Comparison of ENCODE assay signal across 1 cellular context in the genomic region with DNA sequence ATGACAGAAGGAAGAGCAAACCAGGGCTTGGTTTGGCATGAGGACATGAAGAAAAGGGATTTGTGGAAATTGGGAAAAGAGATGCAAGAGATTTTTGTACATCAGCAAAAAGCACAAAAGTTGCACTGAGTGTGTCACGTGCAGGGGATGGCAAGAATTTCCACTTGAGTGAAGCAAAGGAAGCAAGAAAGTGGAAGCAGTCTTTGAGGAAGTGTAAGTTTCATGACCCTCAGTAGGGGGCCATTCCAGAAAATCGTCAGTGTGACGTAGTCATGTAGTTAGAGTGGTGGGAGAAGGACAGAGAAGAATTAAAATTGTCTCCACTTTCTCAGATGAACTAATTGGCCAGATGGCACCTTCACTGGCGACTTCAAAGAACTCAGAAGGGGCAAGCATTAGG.
TF ChIP-seq lines count a peak whose summit lies in the region.

No MANE protein-coding gene starts in this region.

TF ChIP-seq in K562, 482 proteins besides CTCF, POLR2A, EP300 and RAD21 (continued from another document):
- TF ChIP-seq, protein P1, sequence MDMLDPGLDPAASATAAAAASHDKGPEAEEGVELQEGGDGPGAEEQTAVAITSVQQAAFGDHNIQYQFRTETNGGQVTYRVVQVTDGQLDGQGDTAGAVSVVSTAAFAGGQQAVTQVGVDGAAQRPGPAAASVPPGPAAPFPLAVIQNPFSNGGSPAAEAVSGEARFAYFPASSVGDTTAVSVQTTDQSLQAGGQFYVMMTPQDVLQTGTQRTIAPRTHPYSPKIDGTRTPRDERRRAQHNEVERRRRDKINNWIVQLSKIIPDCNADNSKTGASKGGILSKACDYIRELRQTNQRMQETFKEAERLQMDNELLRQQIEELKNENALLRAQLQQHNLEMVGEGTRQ (CRISPR knock-in tag; IDR thresholded peaks at IDR 0.05) = peak; percentile 36; the same call in 1 of the 2 replicates
- TF ChIP-seq NCOR1 (IDR thresholded peaks at IDR 0.05) (no peak), KDM2B (CRISPR knock-in tag; IDR thresholded peaks at IDR 0.05) (no peak), SPI1 (IDR thresholded peaks at IDR 0.05; ENCODE audit: borderline replicate concordance, low read depth, low read length) (peak; percentile 71), CREM (IDR thresholded peaks at IDR 0.05; ENCODE audit: low read depth) (peak; percentile 41; the same call in 1 of the 2 replicates), SP2 (IDR thresholded peaks at IDR 0.05; ENCODE audit: extremely low read depth, low read depth, low read length, poor library complexity, severe bottlenecking) (no peak), KLF13 (tag; IDR thresholded peaks at IDR 0.05; ENCODE audit: borderline replicate concordance, low read depth) (no peak), SMARCC2 (IDR thresholded peaks at IDR 0.05; ENCODE audit: low read depth) (no peak), NFIX (CRISPR knock-in tag; IDR thresholded peaks at IDR 0.05; ENCODE audit: low read depth) (no peak)
